ENCODE assay signal across 26 cellular contexts in genomic region chr2:37109523-37109922, GRCh38. TPM values are rescaled to one million over a fixed set of nuclear protein-coding genes. Genes with fewer than 3 reads are reported as not detected.
DNase-seq lines count a peak whose midpoint lies in the region; ATAC-seq, FAIRE-seq and TF ChIP-seq lines count a peak whose summit lies in the region.
"Had no signal": no experiment of that assay in that cellular context is flagged by ENCODE, and none has a peak within 500 bp of the region (broad histone marks: within the 10 kb centered on the region; RNA-seq: fewer than 3 reads in every experiment).

No MANE protein-coding gene starts in this region.

- H2AFZ ChIP-seq in IMR-90 (replicated peaks; ENCODE audit: low read length, poor library complexity) (no peak overlapping the region), keratinocyte (ENCODE audit: control insufficient read depth, low read length) (no peak overlapping the region)

- H3K4me1 ChIP-seq in IMR-90 (ENCODE audit: control insufficient read depth, insufficient read depth, low read length) (no peaks in the 10 kb centered on the region), keratinocyte (ENCODE audit: control insufficient read depth, extremely low read depth, insufficient read depth, low read length) (peaks cover 23% of the 10 kb centered on the region)
- H3K4me1 ChIP-seq in CD8-positive, alpha-beta memory T cell (ENCODE audit: insufficient read depth, low read length) = no peaks in the 10 kb centered on the region
- H3K4me1 ChIP-seq: BE2C; BLaER1 treated with 17β-estradiol and CSF1 and Interleukin-3, amounts not matched to agents 10 nM and 100 nM; HAP-1 had no signal

- no peak for TF ChIP-seq POLR2A in IMR-90 (IDR thresholded peaks at IDR 0.05; ENCODE audit: low read depth, low read length)

- no peak overlapping the region for H3K4me3 ChIP-seq in IMR-90 (ENCODE audit: insufficient read depth, low read depth, low read length)
- no peak overlapping the region for H3K4me3 ChIP-seq in bronchial epithelial cell (ENCODE audit: low read depth, low read length)
- no peak overlapping the region for H3K4me3 ChIP-seq in keratinocyte (ENCODE audit: control insufficient read depth in 2 of 3, extremely low read depth in 1 of 3, insufficient read depth in 2 of 3, low read depth in 1 of 3, low read length in 3 of 3)
- no peak overlapping the region for H3K4me3 ChIP-seq in CD8-positive, alpha-beta memory T cell (ENCODE audit: low read length)
- H3K4me3 ChIP-seq: BLaER1 treated with 17β-estradiol and CSF1 and Interleukin-3, amounts not matched to agents 10 nM and 100 nM; HAP-1 had no signal

- intact Hi-C loops in IMR-90 (cut with micrococcal nuclease) (no loop called here), Right ventricle myocardium inferior (cut with DNase I) (no loop called here)

- H3K79me1 ChIP-seq in IMR-90 (ENCODE audit: low read depth in 1 of 2, low read length in 2 of 2) = peaks cover 0 to 4% of the 10 kb centered on the region in 2 experiments; a peak in 1 of 4 replicates

- H3K56ac ChIP-seq in IMR-90 (ENCODE audit: extremely low read depth, insufficient read depth, low read length) = no peak overlapping the region

- no peak overlapping the region for H2BK120ac ChIP-seq in IMR-90 (ENCODE audit: low read depth, low read length)

- H4K91ac ChIP-seq in IMR-90 (ENCODE audit: insufficient read depth, low read depth, low read length) = no peak overlapping the region

- H3K79me2 ChIP-seq in keratinocyte (ENCODE audit: control insufficient read depth, insufficient read depth, low read length) = no peaks in the 10 kb centered on the region

- no peak overlapping the region for H3K4me2 ChIP-seq in IMR-90 (ENCODE audit: low read depth, low read length)
- no peak overlapping the region for H3K4me2 ChIP-seq in keratinocyte (ENCODE audit: control insufficient read depth, extremely low read depth, insufficient read depth, low read depth, low read length)
- H3K4me2 ChIP-seq: BLaER1 treated with 17β-estradiol and CSF1 and Interleukin-3, amounts not matched to agents 10 nM and 100 nM had no signal

- TF ChIP-seq RAD21 in IMR-90 (IDR thresholded peaks at IDR 0.05; ENCODE audit: low read length) = no peak

- no peak for FAIRE-seq in bronchial epithelial cell (lab: Jason Lieb, UNC)
- peak; percentile 20 for FAIRE-seq in keratinocyte (lab: Jason Lieb, UNC)
- FAIRE-seq: A204.1, GM12891, GM18507 had no signal

- WGBS in IMR-90 (ENCODE audit: extremely low coverage in 2 of 2, insufficient read length in 1 of 2), 2 experiments = no CpG with 5 or more reads among the region's 4 CpGs

- no peak overlapping the region for H4K5ac ChIP-seq in IMR-90 (ENCODE audit: low read depth, low read length)

- no peak overlapping the region for H2AK9ac ChIP-seq in IMR-90 (replicated peaks; ENCODE audit: low read depth, low read length, poor library complexity)

- no peak overlapping the region for H2BK15ac ChIP-seq in IMR-90 (ENCODE audit: low read depth, low read length)

- no peak for ATAC-seq in activated T-cell treated with anti-CD3 and anti-CD28 coated beads, Interleukin-2, amount 50 U/mL, for 72 hours (replicated peaks in 1 of 2)
- ATAC-seq in IMR-90 (ENCODE audit: low read depth) (no peak), Right ventricle myocardium inferior (no peak)

- H3K4me1 Mint-ChIP-seq in activated T-cell treated with anti-CD3 and anti-CD28 coated beads, Interleukin-2, amount 50 U/mL, for 72 hours (ENCODE audit: low read depth) = no peaks in the 10 kb centered on the region
- H3K4me1 Mint-ChIP-seq in activated T-cell treated with anti-CD3 and anti-CD28 coated beads, Interleukin-2, amount 50 U/mL, for 24 hours (ENCODE audit: low read depth) = no peaks in the 10 kb centered on the region
- no peaks in the 10 kb centered on the region for H3K4me1 Mint-ChIP-seq in CD8-positive, alpha-beta memory T cell
- H3K4me1 Mint-ChIP-seq: CD14-positive monocyte had no signal

- H3K18ac ChIP-seq in IMR-90 (ENCODE audit: low read depth, low read length) = no peak overlapping the region

- H3K36me3 Mint-ChIP-seq in activated T-cell treated with anti-CD3 and anti-CD28 coated beads, Interleukin-2, amount 50 U/mL, for 72 hours (ENCODE audit: insufficient read depth in 2 of 2) = peaks cover 7 to 12% of the 10 kb centered on the region in 2 donors
- H3K36me3 Mint-ChIP-seq in activated T-cell treated with anti-CD3 and anti-CD28 coated beads, Interleukin-2, amount 50 U/mL, for 24 hours (ENCODE audit: low read depth) = peaks cover 75% of the 10 kb centered on the region
- peaks cover 4 to 75% (median 30%) of the 10 kb centered on the region in 3 donors for H3K36me3 Mint-ChIP-seq in CD8-positive, alpha-beta memory T cell

- H3K27me3 Mint-ChIP-seq in activated T-cell treated with anti-CD3 and anti-CD28 coated beads, Interleukin-2, amount 50 U/mL, for 72 hours (ENCODE audit: low read depth) = no peaks in the 10 kb centered on the region
- no peaks in the 10 kb centered on the region for H3K27me3 Mint-ChIP-seq in activated T-cell treated with anti-CD3 and anti-CD28 coated beads, Interleukin-2, amount 50 U/mL, for 24 hours
- H3K27me3 Mint-ChIP-seq in CD8-positive, alpha-beta memory T cell = no peaks in the 10 kb centered on the region
- H3K27me3 Mint-ChIP-seq: CD4-positive, alpha-beta T cell had no signal

- H3K14ac ChIP-seq in IMR-90 (replicated peaks; ENCODE audit: low read depth, low read length) = no peak overlapping the region

- in situ Hi-C loops in IMR-90 (cut with MboI; ENCODE audit: low sequenced_read_pairs) = no loop called here

- H4K20me1 ChIP-seq in IMR-90 (ENCODE audit: insufficient read depth, low read length) (no peaks in the 10 kb centered on the region), keratinocyte (ENCODE audit: control insufficient read depth, extremely low read depth, insufficient read depth, low read length) (no peaks in the 10 kb centered on the region)
- H4K20me1 ChIP-seq: BLaER1 treated with 17β-estradiol and CSF1 and Interleukin-3, amounts not matched to agents 10 nM and 100 nM had no signal

- H3K4me3 Mint-ChIP-seq in activated T-cell treated with anti-CD3 and anti-CD28 coated beads, Interleukin-2, amount 50 U/mL, for 72 hours = no peak overlapping the region
- no peak overlapping the region for H3K4me3 Mint-ChIP-seq in activated T-cell treated with anti-CD3 and anti-CD28 coated beads, Interleukin-2, amount 50 U/mL, for 24 hours
- no peak overlapping the region for H3K4me3 Mint-ChIP-seq in CD8-positive, alpha-beta memory T cell
- H3K4me3 Mint-ChIP-seq: CD14-positive monocyte; CD4-positive, alpha-beta T cell; HFFc6 had no signal

- H3K4ac ChIP-seq in IMR-90 (ENCODE audit: low read depth, low read length) = no peak overlapping the region

- POLR2A ChIA-PET in IMR-90 (lab: Charles Lee; ENCODE audit: unreplicated experiment) = no interaction called here
- POLR2A ChIA-PET in CD8-positive, alpha-beta memory T cell (lab: Charles Lee) = no interaction called here

- no peak for TF ChIP-seq CTCF in IMR-90 (conservative IDR thresholded peaks at IDR 0.05; ENCODE audit: low read depth, low read length)
- no peak for TF ChIP-seq CTCF in bronchial epithelial cell (IDR thresholded peaks at IDR 0.05; ENCODE audit: insufficient read depth, low read length, severe bottlenecking)
- no peak for TF ChIP-seq CTCF in keratinocyte (optimal IDR thresholded peaks at IDR 0.05 in 1 of 3, IDR thresholded peaks at IDR 0.05 in 1 of 3, conservative IDR thresholded peaks at IDR 0.05 in 1 of 3; ENCODE audit: extremely low read depth in 1 of 3, insufficient read depth in 2 of 3, low read length in 3 of 3)

- H2AK5ac ChIP-seq in IMR-90 (ENCODE audit: low read depth, low read length) = no peak overlapping the region

- H3K9me3 ChIP-seq in IMR-90 (ENCODE audit: control insufficient read depth, insufficient read depth, low read length) = no peaks in the 10 kb centered on the region
- H3K9me3 ChIP-seq in keratinocyte (ENCODE audit: control insufficient read depth, low read depth, low read length) = no peaks in the 10 kb centered on the region
- no peaks in the 10 kb centered on the region for H3K9me3 ChIP-seq in CD8-positive, alpha-beta memory T cell (ENCODE audit: low read length)
- H3K9me3 ChIP-seq: BE2C; BLaER1 treated with 17β-estradiol and CSF1 and Interleukin-3, amounts not matched to agents 10 nM and 100 nM; HAP-1 had no signal

- CTCF ChIA-PET in IMR-90 (lab: Yijun Ruan, JAX) = no interaction called here
- CTCF ChIA-PET in CD8-positive, alpha-beta memory T cell (lab: Charles Lee) = no interaction called here

- H3K9ac ChIP-seq in IMR-90 (ENCODE audit: low read depth, low read length) = no peak overlapping the region
- H3K9ac ChIP-seq in keratinocyte (ENCODE audit: control insufficient read depth, extremely low read depth, insufficient read depth, low read length) = no peak overlapping the region
- H3K9ac ChIP-seq: BLaER1 treated with 17β-estradiol and CSF1 and Interleukin-3, amounts not matched to agents 10 nM and 100 nM had no signal

- DNase-seq in activated T-cell treated with anti-CD3 and anti-CD28 coated beads, Interleukin-2, amount 50 U/mL, for 72 hours = no peak
- no peak for DNase-seq in activated T-cell treated with anti-CD3 and anti-CD28 coated beads, Interleukin-2, amount 50 U/mL, for 24 hours
- DNase-seq in IMR-90 = peak; percentile 6
- DNase-seq in bronchial epithelial cell (ENCODE audit: low read depth) = peak; percentile 36
- DNase-seq in keratinocyte (ENCODE audit: low read depth, low spot score) = no peak
- no peak for DNase-seq in NCI-H524 treated with DMSO at 0.1 percent for 48 hours (lab: John Stamatoyannopoulos, UW)
- DNase-seq in Right ventricle myocardium inferior (ENCODE audit: missing footprints) = no peak
- DNase-seq in CD8-positive, alpha-beta memory T cell = no peak
- DNase-seq: ACHN; AML-193; BE2C; Calu3; CD4-positive, alpha-beta T cell; COR-L47; DMS53; DMS79 treated with DMSO at 0.1 percent for 48 hours; GF-D8; GOT3; HFFc6 had no signal

- dilution Hi-C loops in IMR-90 (cut with HindIII; ENCODE audit: low sequenced_read_pairs, unreplicated experiment) = no loop called here
- dilution Hi-C loops in keratinocyte (cut with MboI; ENCODE audit: extremely low pct_ligation_motif_present, low sequenced_read_pairs) = no loop called here

- no peak overlapping the region for H3K23ac ChIP-seq in IMR-90 (ENCODE audit: low read depth, low read length)

- no TSS peak for BruUV-seq in IMR-90 (replicated peaks; lab: Mats Ljungman, UMichigan)

- peak overlapping the region; percentile 35 for H3K27ac Mint-ChIP-seq in activated T-cell treated with anti-CD3 and anti-CD28 coated beads, Interleukin-2, amount 50 U/mL, for 72 hours
- H3K27ac Mint-ChIP-seq in activated T-cell treated with anti-CD3 and anti-CD28 coated beads, Interleukin-2, amount 50 U/mL, for 24 hours = no peak overlapping the region
- peak overlapping the region in 1 of 8 donors; percentile 38 for H3K27ac Mint-ChIP-seq in CD8-positive, alpha-beta memory T cell
- H3K27ac Mint-ChIP-seq: CD14-positive monocyte, HFFc6 had no signal

- no peak overlapping the region for H4K8ac ChIP-seq in IMR-90 (ENCODE audit: low read depth in 2 of 2, low read length in 2 of 2)

- H3K9me1 ChIP-seq in IMR-90 (ENCODE audit: insufficient read depth, low read length) (no peaks in the 10 kb centered on the region; the same call in 1 of the 2 replicates), keratinocyte (ENCODE audit: control insufficient read depth, extremely low read depth, insufficient read depth, low read length) (no peaks in the 10 kb centered on the region)

- H3K27ac ChIP-seq in IMR-90 (ENCODE audit: insufficient read depth, low read length) (no peak overlapping the region), keratinocyte (ENCODE audit: control insufficient read depth, insufficient read depth, low read length) (no peak overlapping the region)
- no peak overlapping the region for H3K27ac ChIP-seq in CD8-positive, alpha-beta memory T cell (ENCODE audit: low read depth, low read length)
- H3K27ac ChIP-seq: 22Rv1; BLaER1 treated with 17β-estradiol and CSF1 and Interleukin-3, amounts not matched to agents 10 nM and 100 nM had no signal

- H3K9me3 Mint-ChIP-seq in activated T-cell treated with anti-CD3 and anti-CD28 coated beads, Interleukin-2, amount 50 U/mL, for 72 hours = no peaks in the 10 kb centered on the region
- H3K9me3 Mint-ChIP-seq in activated T-cell treated with anti-CD3 and anti-CD28 coated beads, Interleukin-2, amount 50 U/mL, for 24 hours = no peaks in the 10 kb centered on the region
- no peaks in the 10 kb centered on the region for H3K9me3 Mint-ChIP-seq in CD8-positive, alpha-beta memory T cell
- H3K9me3 Mint-ChIP-seq: CD14-positive monocyte; CD4-positive, alpha-beta T cell; HFFc6 had no signal

- H3K36me3 ChIP-seq in IMR-90 (ENCODE audit: control insufficient read depth, insufficient read depth, low read length) (peaks cover 20% of the 10 kb centered on the region), bronchial epithelial cell (ENCODE audit: control insufficient read depth, insufficient read depth, low read length) (peaks cover 1% of the 10 kb centered on the region), keratinocyte (ENCODE audit: control insufficient read depth in 2 of 2, extremely low read depth in 1 of 2, insufficient read depth in 2 of 2, low read length in 2 of 2) (peaks cover 12 to 21% of the 10 kb centered on the region in 2 experiments)
- peaks cover 15% of the 10 kb centered on the region for H3K36me3 ChIP-seq in CD8-positive, alpha-beta memory T cell (ENCODE audit: insufficient read depth, low read length)

- no peak overlapping the region for H2BK5ac ChIP-seq in IMR-90 (ENCODE audit: low read depth, low read length, poor library complexity, severe bottlenecking)

- H3K27me3 ChIP-seq in IMR-90 (ENCODE audit: control insufficient read depth, insufficient read depth, low read length) = no peaks in the 10 kb centered on the region
- no peaks in the 10 kb centered on the region for H3K27me3 ChIP-seq in bronchial epithelial cell (ENCODE audit: control insufficient read depth, insufficient read depth, low read length)
- no peaks in the 10 kb centered on the region for H3K27me3 ChIP-seq in keratinocyte (ENCODE audit: control insufficient read depth, extremely low read depth, insufficient read depth, low read length)
- H3K27me3 ChIP-seq in CD8-positive, alpha-beta memory T cell (ENCODE audit: insufficient read depth, low read length, poor library complexity, severe bottlenecking) = no peaks in the 10 kb centered on the region
- H3K27me3 ChIP-seq: BE2C; BLaER1 treated with 17β-estradiol and CSF1 and Interleukin-3, amounts not matched to agents 10 nM and 100 nM had no signal

- H2BK20ac ChIP-seq in IMR-90 (ENCODE audit: low read depth, low read length) = no peak overlapping the region

RNA-seq across cellular contexts. Expression of gene GPATCH11, which starts 25.2 kb away (rescaled TPM):
- 10 to 100 TPM; 12.3 to 12.4 TPM for total RNA-seq in activated T-cell treated with anti-CD3 and anti-CD28 coated beads, Interleukin-2, amount 50 U/mL, for 72 hours
- 4.7 and 8.1 TPM in 2 replicates for total RNA-seq in IMR-90 (2012; rRNA removed)
- polyA plus RNA-seq in IMR-90 (2012; rRNA removed) = 2.9 and 3.9 TPM in 2 replicates
- 0.49 and 0.88 TPM in 2 replicates for polyA plus RNA-seq in IMR-90 (2012; cell fraction: cytosol; rRNA removed)
- polyA plus RNA-seq in IMR-90 (2012; cell fraction: nucleus; rRNA removed; ENCODE audit: low replicate concordance) = 0.16 and 1.3 TPM in 2 replicates
- 3.7 and 3.8 TPM in 2 replicates for total RNA-seq in bronchial epithelial cell
- 2.5 to 4.9 TPM (median 3.1 TPM) in 3 replicates for polyA plus RNA-seq in keratinocyte
- 39.1 TPM for polyA plus RNA-seq in keratinocyte (2011; ENCODE audit: low read depth)
- polyA plus RNA-seq in keratinocyte (2011; cell fraction: cytosol; rRNA removed) = 2.5 and 4.1 TPM in 2 replicates
- polyA plus RNA-seq in keratinocyte (2011; cell fraction: nucleus; rRNA removed) = 2.2 and 2.7 TPM in 2 replicates
- 3.6 and 4.4 TPM in 2 replicates for polyA plus RNA-seq in keratinocyte (2012; ENCODE audit: low replicate concordance)
- polyA minus RNA-seq in keratinocyte = 0.46 to 1.5 TPM (median 0.92 TPM) in 3 replicates
- polyA minus RNA-seq in keratinocyte (2011; cell fraction: cytosol; rRNA and poly(A)+ RNA removed) = 1.2 TPM
- polyA minus RNA-seq in keratinocyte (2011; cell fraction: nucleus; rRNA and poly(A)+ RNA removed) = 0.63 and 1.5 TPM in 2 replicates
- total RNA-seq in Right ventricle myocardium inferior = 5.9 TPM
- 10 to 100 TPM; 17.8 to 20.2 TPM for total RNA-seq in CD8-positive, alpha-beta memory T cell
- polyA plus RNA-seq in CD8-positive, alpha-beta memory T cell = 9.0 TPM

RNA-seq across cellular contexts. Expression of gene HEATR5B, which starts 25.4 kb away (rescaled TPM):
- total RNA-seq in activated T-cell treated with anti-CD3 and anti-CD28 coated beads, Interleukin-2, amount 50 U/mL, for 72 hours = 10 to 100 TPM; 12.4 to 14.8 TPM
- 17.9 and 20.6 TPM in 2 replicates for total RNA-seq in IMR-90 (2012; rRNA removed)
- polyA plus RNA-seq in IMR-90 (2012; rRNA removed) = 7.6 and 8.3 TPM in 2 replicates
- polyA plus RNA-seq in IMR-90 (2012; cell fraction: cytosol; rRNA removed) = 1.6 and 1.8 TPM in 2 replicates
- 6.1 and 40.0 TPM in 2 replicates for polyA plus RNA-seq in IMR-90 (2012; cell fraction: nucleus; rRNA removed; ENCODE audit: low replicate concordance)
- total RNA-seq in bronchial epithelial cell = 20.4 and 23.4 TPM in 2 replicates
- polyA plus RNA-seq in keratinocyte = 12.4 to 21.1 TPM (median 20.0 TPM) in 3 replicates
- 5.1 TPM for polyA plus RNA-seq in keratinocyte (2011; ENCODE audit: low read depth)
- 4.9 and 10.1 TPM in 2 replicates for polyA plus RNA-seq in keratinocyte (2011; cell fraction: cytosol; rRNA removed)
- 38.0 and 47.9 TPM in 2 replicates for polyA plus RNA-seq in keratinocyte (2011; cell fraction: nucleus; rRNA removed)
- 6.7 and 7.4 TPM in 2 replicates for polyA plus RNA-seq in keratinocyte (2012; ENCODE audit: low replicate concordance)
- polyA minus RNA-seq in keratinocyte = 9.4 to 35.8 TPM (median 27.3 TPM) in 3 replicates
- polyA minus RNA-seq in keratinocyte (2011; cell fraction: cytosol; rRNA and poly(A)+ RNA removed) = 9.8 TPM
- 33.3 and 54.1 TPM in 2 replicates for polyA minus RNA-seq in keratinocyte (2011; cell fraction: nucleus; rRNA and poly(A)+ RNA removed)
- 31.0 TPM for total RNA-seq in Right ventricle myocardium inferior
- total RNA-seq in CD8-positive, alpha-beta memory T cell = 10 to 100 TPM; 18.2 to 20.0 TPM
- polyA plus RNA-seq in CD8-positive, alpha-beta memory T cell = 11.4 TPM

RNA-seq across cellular contexts. Expression of gene EIF2AK2, which starts 47.3 kb away (rescaled TPM):
- total RNA-seq in activated T-cell treated with anti-CD3 and anti-CD28 coated beads, Interleukin-2, amount 50 U/mL, for 72 hours = 10 to 100 TPM; 30.1 to 42.9 TPM
- total RNA-seq in IMR-90 (2012; rRNA removed) = 16.8 and 32.2 TPM in 2 replicates
- polyA plus RNA-seq in IMR-90 (2012; rRNA removed) = 7.3 and 10.2 TPM in 2 replicates
- polyA plus RNA-seq in IMR-90 (2012; cell fraction: cytosol; rRNA removed) = 3.1 and 3.5 TPM in 2 replicates
- polyA plus RNA-seq in IMR-90 (2012; cell fraction: nucleus; rRNA removed; ENCODE audit: low replicate concordance) = 2.0 and 9.7 TPM in 2 replicates
- 10.5 and 11.1 TPM in 2 replicates for total RNA-seq in bronchial epithelial cell
- 27.6 to 54.6 TPM (median 38.2 TPM) in 3 replicates for polyA plus RNA-seq in keratinocyte
- polyA plus RNA-seq in keratinocyte (2011; ENCODE audit: low read depth) = 17.2 TPM
- 23.0 and 44.4 TPM in 2 replicates for polyA plus RNA-seq in keratinocyte (2011; cell fraction: cytosol; rRNA removed)
- 24.3 and 33.0 TPM in 2 replicates for polyA plus RNA-seq in keratinocyte (2011; cell fraction: nucleus; rRNA removed)
- polyA plus RNA-seq in keratinocyte (2012; ENCODE audit: low replicate concordance) = 5.6 and 45.0 TPM in 2 replicates
- 14.7 to 62.7 TPM (median 30.9 TPM) in 3 replicates for polyA minus RNA-seq in keratinocyte
- 32.4 TPM for polyA minus RNA-seq in keratinocyte (2011; cell fraction: cytosol; rRNA and poly(A)+ RNA removed)
- 24.4 and 52.4 TPM in 2 replicates for polyA minus RNA-seq in keratinocyte (2011; cell fraction: nucleus; rRNA and poly(A)+ RNA removed)
- 20.7 TPM for total RNA-seq in Right ventricle myocardium inferior
- total RNA-seq in CD8-positive, alpha-beta memory T cell = 10 to 100 TPM; 36.0 to 39.8 TPM
- 42.6 TPM for polyA plus RNA-seq in CD8-positive, alpha-beta memory T cell

Comparison
In these comparisons a context has a peak if more than half of its experiments do, and no peak if none do; other contexts are left out.
1. DNase-seq: peak in IMR-90 (single experiment) and bronchial epithelial cell (single experiment); none in activated T-cell treated with anti-CD3 and anti-CD28 coated beads, Interleukin-2, amount 50 U/mL, for 72 hours (0 of 2), activated T-cell treated with anti-CD3 and anti-CD28 coated beads, Interleukin-2, amount 50 U/mL, for 24 hours (single experiment), keratinocyte (single experiment), NCI-H524 treated with DMSO at 0.1 percent for 48 hours (single experiment), Right ventricle myocardium inferior (single experiment) and CD8-positive, alpha-beta memory T cell (0 of 5).